32 cellular contexts compared by ENCODE assay signal in genomic region chr10:102341038-102341688, GRCh38. TPM values are rescaled to one million over a fixed set of nuclear protein-coding genes. Genes with fewer than 3 reads are reported as not detected.
DNase-seq lines count a peak whose midpoint lies in the region; ATAC-seq, FAIRE-seq and TF ChIP-seq lines count a peak whose summit lies in the region.
"Had no signal": no experiment of that assay in that cellular context is flagged by ENCODE, and none has a peak within 500 bp of the region (broad histone marks: within the 10 kb centered on the region; RNA-seq: fewer than 3 reads in every experiment).

No MANE protein-coding gene starts in this region.

- no peak for TF ChIP-seq CTCF in IMR-90 (conservative IDR thresholded peaks at IDR 0.05; ENCODE audit: low read depth, low read length)
- TF ChIP-seq CTCF in K562 (IDR thresholded peaks at IDR 0.05 in 2 of 3, conservative IDR thresholded peaks at IDR 0.05 in 1 of 3; ENCODE audit: insufficient read depth in 2 of 3, low read depth in 1 of 3, low read length in 3 of 3) = no peak
- TF ChIP-seq CTCF in mucosa of descending colon (IDR thresholded peaks at IDR 0.05) = no peak

- peak; percentile 6 for FAIRE-seq in K562 (lab: Jason Lieb, UNC)
- FAIRE-seq: endometrium, keratinocyte, TTC549, urothelium cell line had no signal

- DNase-seq in activated naive CD4-positive, alpha-beta T cell treated with anti-CD3 and anti-CD28 coated beads, Interleukin-2, amount 50 U/mL, for 72 hours (ENCODE audit: low spot score in 2 of 2) = no peak
- no peak for DNase-seq in activated naive CD4-positive, alpha-beta T cell treated with anti-CD3 and anti-CD28 coated beads, Interleukin-2, amount 10 ng/mL, durations not matched to agents 7 days and 5 days
- DNase-seq in IMR-90 = peak; percentile 10
- DNase-seq in K562 (ENCODE audit: extremely low read depth in 1 of 4, low spot score in 3 of 4) = no peak
- no peak for DNase-seq in stimulated activated naive CD8-positive, alpha-beta T cell treated with anti-CD3 and anti-CD28 coated beads, Interleukin-15, Interleukin-2, amounts not matched to agents 100 U/mL and 50 U/mL, for 24 hours
- no peak for DNase-seq in NCI-H1417 treated with DMSO at 0.1 percent for 48 hours (lab: John Stamatoyannopoulos, UW)
- DNase-seq in mucosa of descending colon = no peak
- DNase-seq: activated CD4-positive, alpha-beta T cell treated with anti-CD3 and anti-CD28 coated beads for 1 hour; activated CD8-positive, alpha-beta memory T cell treated with anti-CD3 and anti-CD28 coated beads, Interleukin-2, amount 10 ng/mL, durations not matched to agents 7 days and 5 days; activated effector memory CD4-positive, alpha-beta T cell treated with Interleukin-2 at 50 U/mL for 16 hours; aorta; dermis blood vessel endothelial cell; DND-41; head of caudate nucleus; left ventricle myocardium superior; naive B cell; NCI-H146; NCI-H2107; NCI-H748 treated with DMSO at 0.1 percent for 48 hours; right lobe of liver; stimulated activated CD4-positive, alpha-beta T cell treated with anti-CD3 and anti-CD28 coated beads, Interleukin-12 subunit alpha, Interleukin-12 subunit beta, amount 100 ng/mL, for 4 hours; stimulated activated CD4-positive, alpha-beta T cell treated with anti-CD3 and anti-CD28 coated beads, Interleukin-4, amount 100 ng/mL, for 1 hour; T-helper 1 cell had no signal

- H2AFZ ChIP-seq in IMR-90 (replicated peaks; ENCODE audit: low read length, poor library complexity) (no peak overlapping the region), K562 (ENCODE audit: low read depth, low read length) (no peak overlapping the region)

- H3K9me1 ChIP-seq in IMR-90 (ENCODE audit: insufficient read depth, low read length) (peaks cover 8% of the 10 kb centered on the region; the same call in 1 of the 2 replicates), K562 (ENCODE audit: control insufficient read depth, insufficient read depth, low read length) (no peaks in the 10 kb centered on the region)

- ATAC-seq in activated naive CD4-positive, alpha-beta T cell treated with anti-CD3 and anti-CD28 coated beads, Interleukin-2, amount 50 U/mL, for 72 hours = peak; percentile 42 to 64
- ATAC-seq in IMR-90 (ENCODE audit: low read depth) (no peak), K562 (no peak), mucosa of descending colon (no peak)
- peak; percentile 55 for ATAC-seq in stimulated activated naive CD8-positive, alpha-beta T cell treated with anti-CD3 and anti-CD28 coated beads, Interleukin-15, Interleukin-2, amounts not matched to agents 100 U/mL and 50 U/mL, for 24 hours
- ATAC-seq: activated CD8-positive, alpha-beta memory T cell treated with anti-CD3 and anti-CD28 coated beads, Interleukin-2, amount 10 ng/mL, durations not matched to agents 7 days and 5 days; left ventricle myocardium superior; right lobe of liver had no signal

- H4K20me1 ChIP-seq in IMR-90 (ENCODE audit: insufficient read depth, low read length) (peaks cover 10% of the 10 kb centered on the region; the same call in 1 of the 2 replicates), K562 (replicated peaks; ENCODE audit: control insufficient read depth, insufficient read depth, low read length) (no peaks in the 10 kb centered on the region)

- no peak for TF ChIP-seq POLR2A in IMR-90 (IDR thresholded peaks at IDR 0.05; ENCODE audit: low read depth, low read length)
- no peak for TF ChIP-seq POLR2A in K562 (conservative IDR thresholded peaks at IDR 0.05)

- H3K9me3 ChIP-seq in IMR-90 (ENCODE audit: control insufficient read depth, insufficient read depth, low read length) (no peaks in the 10 kb centered on the region), K562 (replicated peaks; ENCODE audit: control insufficient read depth, insufficient read depth, low read depth, low read length) (no peaks in the 10 kb centered on the region), mucosa of descending colon (no peaks in the 10 kb centered on the region)
- H3K9me3 ChIP-seq: neutrophil, right lobe of liver, suprapubic skin had no signal

- H2BK120ac ChIP-seq in IMR-90 (ENCODE audit: low read depth, low read length) = no peak overlapping the region

- no CpG with 5 or more reads among the region's 2 CpGs for WGBS in IMR-90 (ENCODE audit: extremely low coverage in 2 of 2, insufficient read length in 1 of 2), 2 experiments
- 78% methylated on average over 2 of the region's 2 CpGs for WGBS in K562 (ENCODE audit: insufficient coverage, low coverage, missing lambda C conversion rate)

- peaks cover 2% of the 10 kb centered on the region for H3K36me3 ChIP-seq in IMR-90 (ENCODE audit: control insufficient read depth, insufficient read depth, low read length)
- peaks cover 11% of the 10 kb centered on the region; the same call in 2 of the 3 replicates for H3K36me3 ChIP-seq in K562 (ENCODE audit: control insufficient read depth, insufficient read depth, low read length)
- no peaks in the 10 kb centered on the region for H3K36me3 ChIP-seq in mucosa of descending colon (ENCODE audit: low read depth)

- H2AK5ac ChIP-seq in IMR-90 (ENCODE audit: low read depth, low read length) = no peak overlapping the region

- intact Hi-C loops in IMR-90 (cut with micrococcal nuclease) (loop anchor here (5.0 kb wide), 1 partner anchor 94 kb away; the partner anchor contains the start of gene GBF1), K562 (cut with micrococcal nuclease) (no loop called here), mucosa of descending colon (cut with DNase I, micrococcal nuclease) (no loop called here)

- no peaks in the 10 kb centered on the region for H3K9me3 Mint-ChIP-seq in activated naive CD4-positive, alpha-beta T cell treated with anti-CD3 and anti-CD28 coated beads, Interleukin-2, amount 50 U/mL, for 72 hours
- no peaks in the 10 kb centered on the region for H3K9me3 Mint-ChIP-seq in activated naive CD4-positive, alpha-beta T cell treated with anti-CD3 and anti-CD28 coated beads, Interleukin-2, amount 10 ng/mL, durations not matched to agents 7 days and 5 days
- H3K9me3 Mint-ChIP-seq: CD14-positive monocyte, naive B cell had no signal

- no peaks in the 10 kb centered on the region; the same call in 2 of the 3 replicates for H3K79me2 ChIP-seq in K562 (ENCODE audit: control insufficient read depth, insufficient read depth, low read length)

- no peak overlapping the region for H2BK15ac ChIP-seq in IMR-90 (ENCODE audit: low read depth, low read length)

- no peak overlapping the region for H3K56ac ChIP-seq in IMR-90 (ENCODE audit: extremely low read depth, insufficient read depth, low read length)

- no peak overlapping the region for H2BK20ac ChIP-seq in IMR-90 (ENCODE audit: low read depth, low read length)

- no peak overlapping the region for H4K5ac ChIP-seq in IMR-90 (ENCODE audit: low read depth, low read length)

- TF ChIP-seq RAD21 in IMR-90 (IDR thresholded peaks at IDR 0.05; ENCODE audit: low read length) (no peak), K562 (CRISPR knock-in tag; conservative IDR thresholded peaks at IDR 0.05 in 1 of 2, IDR thresholded peaks at IDR 0.05 in 1 of 2) (no peak)

- no peak overlapping the region; the same call in 1 of the 2 replicates for H3K23ac ChIP-seq in IMR-90 (ENCODE audit: low read depth, low read length)

- H3K27ac ChIP-seq in IMR-90 (ENCODE audit: insufficient read depth, low read length) (no peak overlapping the region), K562 (ENCODE audit: extremely low read depth, low read depth, low read length) (no peak overlapping the region)
- H3K27ac ChIP-seq: KMS-11, neutrophil, right lobe of liver, suprapubic skin had no signal

- peak overlapping the region in 1 of 2 donors; percentile 77 for H3K27ac Mint-ChIP-seq in activated naive CD4-positive, alpha-beta T cell treated with anti-CD3 and anti-CD28 coated beads, Interleukin-2, amount 50 U/mL, for 72 hours
- no peak overlapping the region for H3K27ac Mint-ChIP-seq in activated naive CD4-positive, alpha-beta T cell treated with anti-CD3 and anti-CD28 coated beads, Interleukin-2, amount 10 ng/mL, durations not matched to agents 7 days and 5 days
- H3K27ac Mint-ChIP-seq: activated CD8-positive, alpha-beta memory T cell treated with anti-CD3 and anti-CD28 coated beads, Interleukin-2, amount 10 ng/mL, durations not matched to agents 7 days and 5 days; CD14-positive monocyte; progenitor cell of endocrine pancreas had no signal

- peaks cover 8 to 37% of the 10 kb centered on the region in 2 experiments; a peak in 3 of 4 replicates for H3K79me1 ChIP-seq in IMR-90 (ENCODE audit: low read depth in 1 of 2, low read length in 2 of 2)

- in situ Hi-C loops in IMR-90 (cut with MboI; ENCODE audit: low sequenced_read_pairs) = no loop called here
- in situ Hi-C loops in K562 (cut with MboI) = no loop called here

- H3K36me3 Mint-ChIP-seq in activated naive CD4-positive, alpha-beta T cell treated with anti-CD3 and anti-CD28 coated beads, Interleukin-2, amount 50 U/mL, for 72 hours = peaks cover 0 to 6% of the 10 kb centered on the region in 2 donors
- H3K36me3 Mint-ChIP-seq in activated naive CD4-positive, alpha-beta T cell treated with anti-CD3 and anti-CD28 coated beads, Interleukin-2, amount 10 ng/mL, durations not matched to agents 7 days and 5 days = peaks cover 11% of the 10 kb centered on the region

- BruUV-seq in IMR-90 (replicated peaks; lab: Mats Ljungman, UMichigan) (no TSS peak), K562 (replicated peaks; lab: Mats Ljungman, UMichigan) (no TSS peak)

- no peak overlapping the region for H3K4ac ChIP-seq in IMR-90 (ENCODE audit: low read depth, low read length)

- H3K18ac ChIP-seq in IMR-90 (ENCODE audit: low read depth, low read length) = no peak overlapping the region

- H3K14ac ChIP-seq in IMR-90 (replicated peaks; ENCODE audit: low read depth, low read length) = no peak overlapping the region

- POLR2A ChIA-PET in IMR-90 (lab: Charles Lee; ENCODE audit: unreplicated experiment) = no interaction called here
- POLR2A ChIA-PET in K562 (lab: Yijun Ruan, JAX) = no interaction called here

- H3K4me1 Mint-ChIP-seq in activated naive CD4-positive, alpha-beta T cell treated with anti-CD3 and anti-CD28 coated beads, Interleukin-2, amount 10 ng/mL, durations not matched to agents 7 days and 5 days = peaks cover 2% of the 10 kb centered on the region
- H3K4me1 Mint-ChIP-seq: CD14-positive monocyte, naive B cell had no signal

- no peak overlapping the region for H4K8ac ChIP-seq in IMR-90 (ENCODE audit: low read depth in 2 of 2, low read length in 2 of 2)

- H3K27me3 Mint-ChIP-seq in activated naive CD4-positive, alpha-beta T cell treated with anti-CD3 and anti-CD28 coated beads, Interleukin-2, amount 10 ng/mL, durations not matched to agents 7 days and 5 days = no peaks in the 10 kb centered on the region
- H3K27me3 Mint-ChIP-seq: activated CD8-positive, alpha-beta memory T cell treated with anti-CD3 and anti-CD28 coated beads, Interleukin-2, amount 10 ng/mL, durations not matched to agents 7 days and 5 days; naive B cell; progenitor cell of endocrine pancreas had no signal

- dilution Hi-C loops in IMR-90 (cut with HindIII; ENCODE audit: low sequenced_read_pairs, unreplicated experiment) = no loop called here

- H3K27me3 ChIP-seq in IMR-90 (ENCODE audit: control insufficient read depth, insufficient read depth, low read length) = no peaks in the 10 kb centered on the region
- H3K27me3 ChIP-seq in K562 (ENCODE audit: control insufficient read depth in 2 of 2, insufficient read depth in 2 of 2, low read length in 2 of 2) = no peaks in the 10 kb centered on the region
- H3K27me3 ChIP-seq: neutrophil, right lobe of liver, suprapubic skin had no signal

- TF ChIP-seq EP300 in K562 (IDR thresholded peaks at IDR 0.05; ENCODE audit: low read length) = no peak

- H2BK5ac ChIP-seq in IMR-90 (ENCODE audit: low read depth, low read length, poor library complexity, severe bottlenecking) = peak overlapping the region; percentile 35

- H3K9ac ChIP-seq in IMR-90 (ENCODE audit: low read depth, low read length) (no peak overlapping the region), K562 (ENCODE audit: insufficient read depth in 1 of 2, low read depth in 2 of 2, low read length in 2 of 2) (no peak overlapping the region)
- H3K9ac ChIP-seq: KMS-11 had no signal

- CTCF ChIA-PET in activated naive CD4-positive, alpha-beta T cell treated with anti-CD3 and anti-CD28 coated beads, Interleukin-2, amount 10 ng/mL, durations not matched to agents 7 days and 5 days (lab: Charles Lee) = interaction anchor here (0.9 to 19.4 kb wide), 6 partner anchors 10 to 243 kb away, joined by 3 to 693 read pairs (median 4); partner anchors contain the start of genes ELOVL3 and PITX3
- CTCF ChIA-PET in IMR-90 (lab: Yijun Ruan, JAX) = interaction anchor here (0.6 to 1.2 kb wide), 3 partner anchors 11 to 109 kb away, joined by 3 to 4 read pairs (median 4); no protein-coding TSS in a partner anchor
- CTCF ChIA-PET in K562 (lab: Yijun Ruan, JAX; ENCODE audit: low intra/inter-chr PET ratio) = no interaction called here

- no peak overlapping the region for H3K4me2 ChIP-seq in IMR-90 (ENCODE audit: low read depth, low read length)
- no peak overlapping the region for H3K4me2 ChIP-seq in K562 (ENCODE audit: insufficient read depth, low read length)
- H3K4me2 ChIP-seq: KMS-11 had no signal

- no peak overlapping the region for H3K4me3 ChIP-seq in IMR-90 (ENCODE audit: insufficient read depth, low read depth, low read length)
- H3K4me3 ChIP-seq in K562 = no peak overlapping the region
- H3K4me3 ChIP-seq in mucosa of descending colon = no peak overlapping the region
- H3K4me3 ChIP-seq: right lobe of liver, suprapubic skin had no signal

- no peak overlapping the region for H4K91ac ChIP-seq in IMR-90 (ENCODE audit: insufficient read depth, low read depth, low read length)

- no peak overlapping the region for H3K4me3 Mint-ChIP-seq in activated naive CD4-positive, alpha-beta T cell treated with anti-CD3 and anti-CD28 coated beads, Interleukin-2, amount 10 ng/mL, durations not matched to agents 7 days and 5 days
- H3K4me3 Mint-ChIP-seq: activated CD8-positive, alpha-beta memory T cell treated with anti-CD3 and anti-CD28 coated beads, Interleukin-2, amount 10 ng/mL, durations not matched to agents 7 days and 5 days; CD14-positive monocyte; naive B cell had no signal

- no peak overlapping the region for H2AK9ac ChIP-seq in IMR-90 (replicated peaks; ENCODE audit: low read depth, low read length, poor library complexity)

- H3K4me1 ChIP-seq in IMR-90 (ENCODE audit: control insufficient read depth, insufficient read depth, low read length) (peaks cover 14% of the 10 kb centered on the region), K562 (replicated peaks in 1 of 2; ENCODE audit: control insufficient read depth in 2 of 2, insufficient read depth in 2 of 2, low read length in 2 of 2) (no peaks in the 10 kb centered on the region; a peak in 1 of 5 replicates), mucosa of descending colon (ENCODE audit: low read depth) (no peaks in the 10 kb centered on the region)
- H3K4me1 ChIP-seq: right lobe of liver, suprapubic skin had no signal

RNA-seq across cellular contexts. Expression of gene NFKB2, which starts 54.3 kb away (rescaled TPM):
- total RNA-seq in activated naive CD4-positive, alpha-beta T cell treated with anti-CD3 and anti-CD28 coated beads, Interleukin-2, amount 50 U/mL, for 72 hours = 100 to 1,000 TPM; 213 to 251 TPM
- 16.1 TPM in 2 replicates for total RNA-seq in IMR-90 (2012; rRNA removed)
- 32.3 and 34.7 TPM in 2 replicates for polyA plus RNA-seq in IMR-90 (2012; rRNA removed)
- polyA plus RNA-seq in IMR-90 (2012; cell fraction: cytosol; rRNA removed) = 27.9 and 40.3 TPM in 2 replicates
- 81.8 and 143 TPM in 2 replicates for polyA plus RNA-seq in IMR-90 (2012; cell fraction: nucleus; rRNA removed; ENCODE audit: low replicate concordance)
- 20.7 and 56.0 TPM in 2 replicates for total RNA-seq in K562 (2011; cell fraction: chromatin; rRNA removed; ENCODE audit: low replicate concordance)
- 26.2 and 30.9 TPM in 2 replicates for total RNA-seq in K562 (2011; cell fraction: nucleolus; rRNA removed)
- 16.3 and 26.1 TPM in 2 replicates for total RNA-seq in K562 (2011; cell fraction: nucleoplasm; rRNA removed)
- total RNA-seq in K562 (2014; rRNA removed) = 14.7 and 19.3 TPM in 2 replicates
- total RNA-seq in K562 (2014; rRNA removed; fragmentation: Illumina TruSeq; extraction: Trizol) = 5.7 and 6.0 TPM in 2 replicates
- total RNA-seq in K562 (2015; rRNA removed; fragmentation: Illumina TruSeq; extraction: Trizol) = 4.2 and 5.3 TPM in 2 replicates
- 20.3 and 20.6 TPM in 2 replicates for total RNA-seq in K562 (2021)
- polyA plus RNA-seq in K562 (2011; rRNA removed) = 7.9 and 9.7 TPM in 2 replicates
- 5.8 and 10.1 TPM in 2 replicates for polyA plus RNA-seq in K562 (2011; cell fraction: cytosol; rRNA removed)
- 29.8 and 52.6 TPM in 2 replicates for polyA plus RNA-seq in K562 (2011; cell fraction: nucleus; rRNA removed)
- 13.9 and 31.5 TPM in 2 replicates for polyA plus RNA-seq in K562 (2012)
- 9.4 and 11.4 TPM in 2 replicates for polyA plus RNA-seq in K562 (2014; fragmentation: Illumina TruSeq; extraction: Trizol)
- under 1 TPM; 0.07 to 0.11 TPM for polyA plus RNA-seq in K562 (2014; fragmentation: Nextera tagmentation; extraction: Ambion mirVana)
- polyA plus RNA-seq in K562 (2014; rRNA removed) = 12.2 and 15.3 TPM in 2 replicates
- polyA minus RNA-seq in K562 (2011; rRNA and poly(A)+ RNA removed) = 4.3 and 4.6 TPM in 2 replicates
- polyA minus RNA-seq in K562 (2011; cell fraction: cytosol; rRNA and poly(A)+ RNA removed) = 6.4 and 11.0 TPM in 2 replicates
- 8.2 and 8.8 TPM in 2 replicates for polyA minus RNA-seq in K562 (2011; cell fraction: nucleus; rRNA and poly(A)+ RNA removed)
- 10 to 100 TPM; 26.9 to 72.2 (median 29.0) TPM for total RNA-seq in mucosa of descending colon

Comparison
In these comparisons a context has a peak if more than half of its experiments do, and no peak if none do; other contexts are left out.
1. ATAC-seq: peak in activated naive CD4-positive, alpha-beta T cell treated with anti-CD3 and anti-CD28 coated beads, Interleukin-2, amount 50 U/mL, for 72 hours (2 of 2) and stimulated activated naive CD8-positive, alpha-beta T cell treated with anti-CD3 and anti-CD28 coated beads, Interleukin-15, Interleukin-2, amounts not matched to agents 100 U/mL and 50 U/mL, for 24 hours (single experiment); none in IMR-90 (single experiment), K562 (single experiment) and mucosa of descending colon (single experiment).